Comparison of ENCODE assay signal across 40 cellular contexts in genomic region chr9:29233193-29233592, GRCh38. TPM values are rescaled to one million over a fixed set of nuclear protein-coding genes. Genes with fewer than 3 reads are reported as not detected.
"Had no signal": no experiment of that assay in that cellular context is flagged by ENCODE, and none has a peak within 500 bp of the region (broad histone marks: within the 10 kb centered on the region; RNA-seq: fewer than 3 reads in every experiment).

No MANE protein-coding gene starts in this region.

- H3K9me3 ChIP-seq: adrenal gland, ascending aorta, body of pancreas, breast epithelium had no signal

- H3K4me3 Mint-ChIP-seq: activated naive CD4-positive, alpha-beta T cell treated with anti-CD3 and anti-CD28 coated beads for 36 hours; activated naive CD4-positive, alpha-beta T cell treated with anti-CD3 and anti-CD28 coated beads, Interleukin-2, amount 10 ng/mL, durations not matched to agents 7 days and 5 days; activated naive CD4-positive, alpha-beta T cell treated with anti-CD3 and anti-CD28 coated beads, Interleukin-2, amount 50 U/mL, for 24 hours; activated naive CD8-positive, alpha-beta T cell; activated naive CD8-positive, alpha-beta T cell treated with anti-CD3 and anti-CD28 coated beads for 36 hours; activated naive CD8-positive, alpha-beta T cell treated with anti-CD3 and anti-CD28 coated beads, Interleukin-2, amount 10 ng/mL, durations not matched to agents 7 days and 5 days; activated naive CD8-positive, alpha-beta T cell treated with anti-CD3 and anti-CD28 coated beads, Interleukin-2, amount 50 U/mL, for 24 hours; activated T-cell treated with anti-CD3 and anti-CD28 coated beads, Interleukin-2, amount 50 U/mL, for 24 hours; activated T-cell treated with anti-CD3 and anti-CD28 coated beads, Interleukin-2, amount 50 U/mL, for 4 hours; activated T-cell treated with anti-CD3 and anti-CD28 coated beads, Interleukin-2, amount 50 U/mL, for 72 hours; activated T-helper 1 cell treated with anti-CD3 and anti-CD28 coated beads, Interleukin-12 subunit alpha, Interleukin-12 subunit beta, Interleukin-2, Interleukin-4 antibody, amounts not matched to agents 30 ng/mL and 10 ng/mL and 1 ng/mL, durations not matched to agents 14 hours and 24 hours and 36 hours; activated T-helper 17 cell treated with anti-CD3 and anti-CD28 coated beads, Interleukin-2, amount 50 U/mL, for 72 hours; brain; central memory CD8-positive, alpha-beta T cell had no signal

- ATAC-seq: activated naive CD4-positive, alpha-beta T cell treated with anti-CD3 and anti-CD28 coated beads, Interleukin-2, amount 50 U/mL, for 72 hours; activated naive CD8-positive, alpha-beta T cell treated with anti-CD3 and anti-CD28 coated beads, Interleukin-2, amount 50 U/mL, for 24 hours; activated T-cell treated with anti-CD3 and anti-CD28 coated beads, Interleukin-2, amount 50 U/mL, for 4 hours; activated T-cell treated with anti-CD3 and anti-CD28 coated beads, Interleukin-2, amount 50 U/mL, for 72 hours; activated T-helper 17 cell treated with anti-CD3 and anti-CD28 coated beads, Interleukin-2, amount 50 U/mL, for 72 hours; body of pancreas had no signal

- H3K27ac ChIP-seq: adrenal gland, ascending aorta, body of pancreas, brain microvascular endothelial cell, breast epithelium, cardiac muscle cell had no signal

- H3K27ac Mint-ChIP-seq: activated naive CD4-positive, alpha-beta T cell treated with anti-CD3 and anti-CD28 coated beads for 36 hours; activated naive CD4-positive, alpha-beta T cell treated with anti-CD3 and anti-CD28 coated beads, Interleukin-2, amount 10 ng/mL, durations not matched to agents 7 days and 5 days; activated naive CD4-positive, alpha-beta T cell treated with anti-CD3 and anti-CD28 coated beads, Interleukin-2, amount 50 U/mL, for 24 hours; activated naive CD4-positive, alpha-beta T cell treated with anti-CD3 and anti-CD28 coated beads, Interleukin-2, amount 50 U/mL, for 72 hours; activated naive CD8-positive, alpha-beta T cell; activated naive CD8-positive, alpha-beta T cell treated with anti-CD3 and anti-CD28 coated beads for 36 hours; activated naive CD8-positive, alpha-beta T cell treated with anti-CD3 and anti-CD28 coated beads, Interleukin-2, amount 10 ng/mL, durations not matched to agents 7 days and 5 days; activated naive CD8-positive, alpha-beta T cell treated with anti-CD3 and anti-CD28 coated beads, Interleukin-2, amount 50 U/mL, for 24 hours; activated T-cell treated with anti-CD3 and anti-CD28 coated beads, Interleukin-2, amount 50 U/mL, for 24 hours; activated T-cell treated with anti-CD3 and anti-CD28 coated beads, Interleukin-2, amount 50 U/mL, for 72 hours; activated T-helper 1 cell treated with anti-CD3 and anti-CD28 coated beads, Interleukin-12 subunit alpha, Interleukin-12 subunit beta, Interleukin-2, Interleukin-4 antibody, amounts not matched to agents 30 ng/mL and 10 ng/mL and 1 ng/mL, durations not matched to agents 14 hours and 24 hours and 36 hours; activated T-helper 17 cell treated with anti-CD3 and anti-CD28 coated beads, Interleukin-2, amount 50 U/mL, for 72 hours; activated T-helper 2 cell treated with anti-CD3 and anti-CD28 coated beads, Interferon-gamma antibody, Interleukin-2, Interleukin-4, amounts not matched to agents 10 μg/mL and 5 μg/mL and 100 μg/mL, durations not matched to agents 14 hours and 24 hours and 36 hours; brain had no signal

- DNase-seq: activated effector memory CD4-positive, alpha-beta T cell treated with anti-CD3 and anti-CD28 coated beads, Interleukin-2, amount 50 U/mL, for 16 hours; activated effector memory CD4-positive, alpha-beta T cell treated with Interleukin-2 at 50 U/mL for 16 hours; activated gamma-delta T cell; activated gamma-delta T cell treated with Interleukin-2 at 50 U/mL for 16 hours; activated naive CD4-positive, alpha-beta T cell; activated naive CD4-positive, alpha-beta T cell treated with anti-CD3 and anti-CD28 coated beads for 36 hours; activated naive CD4-positive, alpha-beta T cell treated with anti-CD3 and anti-CD28 coated beads, Interleukin-2, amount 10 ng/mL, durations not matched to agents 7 days and 5 days; activated naive CD4-positive, alpha-beta T cell treated with anti-CD3 and anti-CD28 coated beads, Interleukin-2, amount 50 U/mL, for 16 hours; activated naive CD4-positive, alpha-beta T cell treated with Interleukin-2 at 50 U/mL for 16 hours; activated naive CD8-positive, alpha-beta T cell treated with anti-CD3 and anti-CD28 coated beads for 36 hours; activated naive CD8-positive, alpha-beta T cell treated with anti-CD3 and anti-CD28 coated beads, Interleukin-2, amount 10 ng/mL, durations not matched to agents 7 days and 5 days; activated naive CD8-positive, alpha-beta T cell treated with anti-CD3 and anti-CD28 coated beads, Interleukin-2, amount 50 U/mL, for 24 hours; activated T-cell treated with anti-CD3 and anti-CD28 coated beads, Interleukin-2, amount 50 U/mL, for 24 hours; activated T-cell treated with anti-CD3 and anti-CD28 coated beads, Interleukin-2, amount 50 U/mL, for 4 hours; activated T-cell treated with anti-CD3 and anti-CD28 coated beads, Interleukin-2, amount 50 U/mL, for 48 hours; activated T-cell treated with anti-CD3 and anti-CD28 coated beads, Interleukin-2, amount 50 U/mL, for 72 hours; adrenal gland; amniotic stem cell; amygdala; anterior cingulate cortex; aorta; body of pancreas; brain microvascular endothelial cell; caudate nucleus; central memory CD4-positive, alpha-beta T cell; cerebellar nuclear complex had no signal

- FAIRE-seq: astrocyte, bronchial epithelial cell had no signal

- H3K9me3 Mint-ChIP-seq: activated naive CD4-positive, alpha-beta T cell treated with anti-CD3 and anti-CD28 coated beads for 36 hours; activated naive CD4-positive, alpha-beta T cell treated with anti-CD3 and anti-CD28 coated beads, Interleukin-2, amount 10 ng/mL, durations not matched to agents 7 days and 5 days; activated naive CD8-positive, alpha-beta T cell treated with anti-CD3 and anti-CD28 coated beads, Interleukin-2, amount 50 U/mL, for 24 hours; activated T-cell treated with anti-CD3 and anti-CD28 coated beads, Interleukin-2, amount 50 U/mL, for 24 hours; activated T-helper 1 cell treated with anti-CD3 and anti-CD28 coated beads, Interleukin-12 subunit alpha, Interleukin-12 subunit beta, Interleukin-2, Interleukin-4 antibody, amounts not matched to agents 30 ng/mL and 10 ng/mL and 1 ng/mL, durations not matched to agents 14 hours and 24 hours and 36 hours; brain had no signal

- H3K4me3 ChIP-seq: adrenal gland, ascending aorta, body of pancreas, breast epithelium, cardiac muscle cell had no signal

- H3K27me3 Mint-ChIP-seq: activated naive CD4-positive, alpha-beta T cell treated with anti-CD3 and anti-CD28 coated beads, Interleukin-2, amount 10 ng/mL, durations not matched to agents 7 days and 5 days; activated naive CD8-positive, alpha-beta T cell; activated naive CD8-positive, alpha-beta T cell treated with anti-CD3 and anti-CD28 coated beads for 36 hours; activated naive CD8-positive, alpha-beta T cell treated with anti-CD3 and anti-CD28 coated beads, Interleukin-2, amount 10 ng/mL, durations not matched to agents 7 days and 5 days; activated naive CD8-positive, alpha-beta T cell treated with anti-CD3 and anti-CD28 coated beads, Interleukin-2, amount 50 U/mL, for 24 hours; activated T-cell treated with anti-CD3 and anti-CD28 coated beads, Interleukin-2, amount 50 U/mL, for 24 hours; activated T-helper 17 cell treated with anti-CD3 and anti-CD28 coated beads, Interleukin-2, amount 50 U/mL, for 72 hours; central memory CD8-positive, alpha-beta T cell had no signal

- H3K36me3 ChIP-seq: adrenal gland, ascending aorta, brain microvascular endothelial cell, breast epithelium, cardiac muscle cell had no signal

- H3K36me3 Mint-ChIP-seq: activated naive CD4-positive, alpha-beta T cell treated with anti-CD3 and anti-CD28 coated beads, Interleukin-2, amount 10 ng/mL, durations not matched to agents 7 days and 5 days; activated naive CD4-positive, alpha-beta T cell treated with anti-CD3 and anti-CD28 coated beads, Interleukin-2, amount 50 U/mL, for 24 hours; activated naive CD8-positive, alpha-beta T cell; activated naive CD8-positive, alpha-beta T cell treated with anti-CD3 and anti-CD28 coated beads for 36 hours; activated naive CD8-positive, alpha-beta T cell treated with anti-CD3 and anti-CD28 coated beads, Interleukin-2, amount 10 ng/mL, durations not matched to agents 7 days and 5 days; brain had no signal

- H3K4me1 Mint-ChIP-seq: activated naive CD4-positive, alpha-beta T cell treated with anti-CD3 and anti-CD28 coated beads, Interleukin-2, amount 10 ng/mL, durations not matched to agents 7 days and 5 days; activated naive CD4-positive, alpha-beta T cell treated with anti-CD3 and anti-CD28 coated beads, Interleukin-2, amount 50 U/mL, for 24 hours; activated naive CD8-positive, alpha-beta T cell treated with anti-CD3 and anti-CD28 coated beads for 36 hours; activated naive CD8-positive, alpha-beta T cell treated with anti-CD3 and anti-CD28 coated beads, Interleukin-2, amount 10 ng/mL, durations not matched to agents 7 days and 5 days; activated naive CD8-positive, alpha-beta T cell treated with anti-CD3 and anti-CD28 coated beads, Interleukin-2, amount 50 U/mL, for 24 hours; activated T-helper 17 cell treated with anti-CD3 and anti-CD28 coated beads, Interleukin-2, amount 50 U/mL, for 72 hours; brain; central memory CD8-positive, alpha-beta T cell had no signal

- H3K27me3 ChIP-seq: adrenal gland, ascending aorta, body of pancreas, brain microvascular endothelial cell, breast epithelium, cardiac muscle cell had no signal

- H3K4me1 ChIP-seq: adrenal gland, ascending aorta, body of pancreas, breast epithelium had no signal

RNA-seq across cellular contexts. Expression of gene LINGO2, which starts 19.8 kb away (rescaled TPM):
- total RNA-seq: activated naive CD4-positive, alpha-beta T cell treated with anti-CD3 and anti-CD28 coated beads for 36 hours; activated naive CD4-positive, alpha-beta T cell treated with anti-CD3 and anti-CD28 coated beads, Interleukin-2, amount 50 U/mL, for 72 hours; activated naive CD8-positive, alpha-beta T cell treated with anti-CD3 and anti-CD28 coated beads for 36 hours; activated naive CD8-positive, alpha-beta T cell treated with anti-CD3 and anti-CD28 coated beads, Interleukin-2, amount 10 ng/mL, durations not matched to agents 7 days and 5 days; activated T-cell treated with anti-CD3 and anti-CD28 coated beads, Interleukin-2, amount 50 U/mL, for 4 hours; activated T-cell treated with anti-CD3 and anti-CD28 coated beads, Interleukin-2, amount 50 U/mL, for 72 hours; activated T-helper 1 cell treated with anti-CD3 and anti-CD28 coated beads, Interleukin-12 subunit alpha, Interleukin-12 subunit beta, Interleukin-2, Interleukin-4 antibody, amounts not matched to agents 30 ng/mL and 10 ng/mL and 1 ng/mL, durations not matched to agents 14 hours and 24 hours and 36 hours; activated T-helper 17 cell treated with anti-CD3 and anti-CD28 coated beads, Interleukin-2, amount 50 U/mL, for 72 hours; activated T-helper 2 cell treated with anti-CD3 and anti-CD28 coated beads, Interferon-gamma antibody, Interleukin-2, Interleukin-4, amounts not matched to agents 10 μg/mL and 5 μg/mL and 100 μg/mL, durations not matched to agents 14 hours and 24 hours and 36 hours; aorta; ascending aorta; body of pancreas; cardiac septum had no signal
- polyA plus RNA-seq: aorta had no signal
